Comparison of ENCODE assay signal across 9 cellular contexts in the genomic region with DNA sequence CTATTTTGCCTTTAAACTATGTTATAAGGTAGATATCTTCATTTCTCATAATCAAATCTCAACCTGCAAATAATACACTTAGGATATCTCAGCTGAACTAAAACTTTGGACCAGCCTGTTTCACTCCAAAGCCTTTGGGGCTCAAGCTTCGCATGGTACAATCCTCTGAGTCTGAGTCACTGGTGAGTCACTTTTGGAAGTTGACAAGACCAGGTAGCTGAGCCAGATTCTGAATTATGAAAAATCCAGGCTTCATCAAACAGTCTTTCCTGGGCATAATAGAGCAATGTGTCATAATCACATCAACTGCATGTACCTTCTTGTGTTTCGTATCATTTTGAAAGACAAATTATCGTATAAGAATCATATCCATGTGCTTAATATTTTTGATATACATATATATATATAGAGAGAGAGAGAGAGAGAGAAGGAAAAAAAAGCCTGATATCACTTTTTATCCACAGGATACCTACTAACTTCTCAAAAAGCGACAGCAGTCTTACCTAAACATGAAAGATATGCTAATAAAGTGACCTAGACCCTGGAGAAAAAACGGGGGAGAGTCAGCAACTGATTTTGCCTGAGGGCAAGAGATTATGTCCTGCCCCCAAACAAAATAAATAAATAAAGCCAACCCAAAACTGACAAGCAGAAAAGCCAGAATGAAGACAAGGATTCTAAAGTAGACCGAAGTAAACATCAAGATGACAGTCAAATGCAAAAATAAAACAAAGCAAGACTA.
DNase-seq lines count a peak whose midpoint lies in the region; FAIRE-seq and TF ChIP-seq lines count a peak whose summit lies in the region.
"Had no signal": no experiment of that assay in that cellular context is flagged by ENCODE, and none has a peak within 500 bp of the region (broad histone marks: within the 10 kb centered on the region; RNA-seq: fewer than 3 reads in every experiment).

No MANE protein-coding gene starts in this region.

- POLR2A ChIA-PET in activated CD4-positive, alpha-beta memory T cell treated with anti-CD3 and anti-CD28 coated beads for 36 hours (lab: Charles Lee), result no interaction called here
- POLR2A ChIA-PET in activated CD4-positive, alpha-beta memory T cell treated with anti-CD3 and anti-CD28 coated beads, Interleukin-2, amount 10 ng/mL, durations not matched to agents 7 days and 5 days (lab: Charles Lee), result no interaction called here

- no peaks in the 10 kb centered on the region for H3K27me3 Mint-ChIP-seq in activated CD4-positive, alpha-beta memory T cell treated with anti-CD3 and anti-CD28 coated beads for 36 hours
- no peaks in the 10 kb centered on the region for H3K27me3 Mint-ChIP-seq in activated CD4-positive, alpha-beta memory T cell treated with anti-CD3 and anti-CD28 coated beads, Interleukin-2, amount 10 ng/mL, durations not matched to agents 7 days and 5 days

- H3K4me1 ChIP-seq in ascending aorta (peaks cover 0 to 18% of the 10 kb centered on the region in 2 donors), kidney (ENCODE audit: control insufficient read depth in 1 of 2, insufficient read depth in 1 of 2, low read depth in 1 of 2, low read length in 2 of 2) (no peaks in the 10 kb centered on the region), thyroid gland (no peaks in the 10 kb centered on the region)

- no peak overlapping the region for H3K9ac ChIP-seq in kidney (ENCODE audit: low read length in 2 of 2)

- H3K27ac ChIP-seq in ascending aorta, result peak overlapping the region; percentile 68 to 70
- peak overlapping the region; percentile 2 to 63 for H3K27ac ChIP-seq in kidney (ENCODE audit: low read depth in 2 of 2, low read length in 2 of 2)
- peak overlapping the region in 2 of 3 donors; percentile 4 to 40 for H3K27ac ChIP-seq in thyroid gland
- H3K27ac ChIP-seq: C4-2B had no signal

- intact Hi-C loops in activated CD4-positive, alpha-beta memory T cell treated with anti-CD3 and anti-CD28 coated beads for 36 hours (cut with micrococcal nuclease), result loop anchor here (10.0 kb wide), 1 partner anchor 732 kb away; no protein-coding TSS in a partner anchor
- intact Hi-C loops in ascending aorta (cut with DNase I) (loop anchor here (5.0 kb wide), 2 partner anchors 100 to 265 kb away; a partner anchor contains a TSS), kidney (cut with DNase I) (no loop called here), thyroid gland (cut with DNase I) (no loop called here)

- H3K27me3 ChIP-seq in ascending aorta (no peaks in the 10 kb centered on the region), thyroid gland (no peaks in the 10 kb centered on the region)

- CTCF ChIA-PET in activated CD4-positive, alpha-beta memory T cell treated with anti-CD3 and anti-CD28 coated beads for 36 hours (lab: Charles Lee), result interaction anchor here (0.9 to 1.0 kb wide), 2 partner anchors 11 to 23 kb away, joined by 3 to 5 read pairs; no protein-coding TSS in a partner anchor
- CTCF ChIA-PET in activated CD4-positive, alpha-beta memory T cell treated with anti-CD3 and anti-CD28 coated beads, Interleukin-2, amount 10 ng/mL, durations not matched to agents 7 days and 5 days (lab: Charles Lee), result no interaction called here

- TF ChIP-seq CTCF in ascending aorta (IDR thresholded peaks at IDR 0.05) (no peak), kidney (IDR thresholded peaks at IDR 0.05; ENCODE audit: borderline replicate concordance, extremely low read depth, insufficient read depth) (no peak), thyroid gland (IDR thresholded peaks at IDR 0.05) (no peak)

- H3K9me3 ChIP-seq in ascending aorta (no peaks in the 10 kb centered on the region), kidney (ENCODE audit: control insufficient read depth in 1 of 2, low read length in 2 of 2) (no peaks in the 10 kb centered on the region), thyroid gland (no peaks in the 10 kb centered on the region)

- peaks cover under 1% of the 10 kb centered on the region for H3K36me3 Mint-ChIP-seq in activated CD4-positive, alpha-beta memory T cell treated with anti-CD3 and anti-CD28 coated beads for 36 hours
- peaks cover 15% of the 10 kb centered on the region for H3K36me3 Mint-ChIP-seq in activated CD4-positive, alpha-beta memory T cell treated with anti-CD3 and anti-CD28 coated beads, Interleukin-2, amount 10 ng/mL, durations not matched to agents 7 days and 5 days (ENCODE audit: low read depth)

- H3K9me3 Mint-ChIP-seq in activated CD4-positive, alpha-beta memory T cell treated with anti-CD3 and anti-CD28 coated beads for 36 hours, result peaks cover 5% of the 10 kb centered on the region
- no peaks in the 10 kb centered on the region for H3K9me3 Mint-ChIP-seq in activated CD4-positive, alpha-beta memory T cell treated with anti-CD3 and anti-CD28 coated beads, Interleukin-2, amount 10 ng/mL, durations not matched to agents 7 days and 5 days

- no peak for TF ChIP-seq POLR2A in thyroid gland (IDR thresholded peaks at IDR 0.05)

- FAIRE-seq in kidney (lab: Jason Lieb, UNC) (no peak), frontal cortex (lab: Jason Lieb, UNC) (no peak)

- H3K27ac Mint-ChIP-seq in activated CD4-positive, alpha-beta memory T cell treated with anti-CD3 and anti-CD28 coated beads for 36 hours, result no peak overlapping the region
- no peak overlapping the region for H3K27ac Mint-ChIP-seq in activated CD4-positive, alpha-beta memory T cell treated with anti-CD3 and anti-CD28 coated beads, Interleukin-2, amount 10 ng/mL, durations not matched to agents 7 days and 5 days

- H3K4me3 ChIP-seq in ascending aorta (no peak overlapping the region), kidney (ENCODE audit: low read length in 2 of 2) (no peak overlapping the region), thyroid gland (replicated peaks in 1 of 3) (no peak overlapping the region)

- no peak overlapping the region for H3K4me3 Mint-ChIP-seq in activated CD4-positive, alpha-beta memory T cell treated with anti-CD3 and anti-CD28 coated beads for 36 hours
- no peak overlapping the region for H3K4me3 Mint-ChIP-seq in activated CD4-positive, alpha-beta memory T cell treated with anti-CD3 and anti-CD28 coated beads, Interleukin-2, amount 10 ng/mL, durations not matched to agents 7 days and 5 days

- peak; percentile 19 for DNase-seq in activated CD4-positive, alpha-beta memory T cell treated with anti-CD3 and anti-CD28 coated beads for 36 hours
- no peak for DNase-seq in activated CD4-positive, alpha-beta memory T cell treated with anti-CD3 and anti-CD28 coated beads, Interleukin-2, amount 10 ng/mL, durations not matched to agents 7 days and 5 days
- DNase-seq in ascending aorta (ENCODE audit: low spot score in 2 of 2) (peak; percentile 20 to 79), kidney (no peak), thyroid gland (no peak), AML-193 (lab: John Stamatoyannopoulos, UW) (no peak), SK-N-DZ (ENCODE audit: low spot score) (no peak), frontal cortex (ENCODE audit: low spot score in 2 of 2) (no peak)

- 63 to 80% methylated on average over 6 of the region's 6 CpGs for WGBS in thyroid gland, 2 donors

- peaks cover 45% of the 10 kb centered on the region for H3K4me1 Mint-ChIP-seq in activated CD4-positive, alpha-beta memory T cell treated with anti-CD3 and anti-CD28 coated beads for 36 hours (ENCODE audit: low read depth)
- peaks cover 37% of the 10 kb centered on the region for H3K4me1 Mint-ChIP-seq in activated CD4-positive, alpha-beta memory T cell treated with anti-CD3 and anti-CD28 coated beads, Interleukin-2, amount 10 ng/mL, durations not matched to agents 7 days and 5 days

- H3K36me3 ChIP-seq in ascending aorta (no peaks in the 10 kb centered on the region), kidney (ENCODE audit: control insufficient read depth in 1 of 2, insufficient read depth in 2 of 2, low read length in 2 of 2) (no peaks in the 10 kb centered on the region), thyroid gland (no peaks in the 10 kb centered on the region)

Comparison
In these comparisons a context has a peak if more than half of its experiments do, and no peak if none do; other contexts are left out.
1. DNase-seq: peak in activated CD4-positive, alpha-beta memory T cell treated with anti-CD3 and anti-CD28 coated beads for 36 hours (single experiment) and ascending aorta (2 of 2); none in activated CD4-positive, alpha-beta memory T cell treated with anti-CD3 and anti-CD28 coated beads, Interleukin-2, amount 10 ng/mL, durations not matched to agents 7 days and 5 days (single experiment), kidney (single experiment), thyroid gland (0 of 2), AML-193 (0 of 2), SK-N-DZ (single experiment) and frontal cortex (0 of 2).
2. intact Hi-C loops: an anchor here in activated CD4-positive, alpha-beta memory T cell treated with anti-CD3 and anti-CD28 coated beads for 36 hours (10.0 kb wide) and ascending aorta (5.0 kb wide); none called in kidney and thyroid gland.
3. Peak in every context shown above with its lines, with median percentiles within 50 percentile points of each other: H3K27ac ChIP-seq.